Comparison of ENCODE assay signal across 14 cellular contexts in genomic region chr14:20626274-20626673, GRCh38. TPM values are rescaled to one million over a fixed set of nuclear protein-coding genes. Genes with fewer than 3 reads are reported as not detected.
DNase-seq lines count a peak whose midpoint lies in the region; ATAC-seq and TF ChIP-seq lines count a peak whose summit lies in the region.
"Had no signal": no experiment of that assay in that cellular context is flagged by ENCODE, and none has a peak within 500 bp of the region (broad histone marks: within the 10 kb centered on the region; RNA-seq: fewer than 3 reads in every experiment).

No MANE protein-coding gene starts in this region.

- H3K4me1 ChIP-seq in fibroblast of lung (ENCODE audit: control insufficient read depth, extremely low read depth, insufficient read depth, low read length) (peaks cover 4% of the 10 kb centered on the region), left lung (peaks cover 12 to 42% of the 10 kb centered on the region in 2 donors), body of pancreas (peaks cover 38% of the 10 kb centered on the region)

- H3K4me1 Mint-ChIP-seq in T-helper 2 cell treated with Interferon-gamma antibody and Interleukin-4, amounts not matched to agents 5 μg/mL and 100 μg/mL, for 36 hours (ENCODE audit: low read depth) = peaks cover 56% of the 10 kb centered on the region
- peaks cover 49% of the 10 kb centered on the region for H3K4me1 Mint-ChIP-seq in T-helper 17 cell

- WGBS in body of pancreas, 2 donors = 24 to 25% methylated on average over 12 of the region's 12 CpGs

- no peaks in the 10 kb centered on the region for H3K36me3 Mint-ChIP-seq in T-helper 2 cell treated with Interferon-gamma antibody and Interleukin-4, amounts not matched to agents 5 μg/mL and 100 μg/mL, for 36 hours (ENCODE audit: low read depth)
- peaks cover 4% of the 10 kb centered on the region for H3K36me3 Mint-ChIP-seq in T-helper 17 cell (ENCODE audit: low read depth)
- H3K36me3 Mint-ChIP-seq: stimulated activated memory B cell treated with anti-CD40 and anti-IgM and Interleukin-4, amounts not matched to agents 10 μg/mL and 1 μg/mL and 100 μg/mL, for 72 hours had no signal

- H3K4me2 ChIP-seq in fibroblast of lung (ENCODE audit: extremely low read depth, insufficient read depth, low read length) = peak overlapping the region; percentile 33

- H3K4me3 Mint-ChIP-seq in T-helper 2 cell treated with Interferon-gamma antibody and Interleukin-4, amounts not matched to agents 5 μg/mL and 100 μg/mL, for 36 hours = peak overlapping the region; percentile 73
- peak overlapping the region; percentile 68 for H3K4me3 Mint-ChIP-seq in T-helper 17 cell

- no peak overlapping the region for H3K9ac ChIP-seq in fibroblast of lung (ENCODE audit: insufficient read depth, low read length)

- H4K20me1 ChIP-seq in fibroblast of lung (ENCODE audit: control insufficient read depth, extremely low read depth, insufficient read depth, low read length) = no peaks in the 10 kb centered on the region

- no peak for TF ChIP-seq POLR2A in body of pancreas (IDR thresholded peaks at IDR 0.05)

- H2AFZ ChIP-seq in fibroblast of lung (ENCODE audit: low read length) = no peak overlapping the region

- no peak for ATAC-seq in T-helper 17 cell
- ATAC-seq in left lung = no peak
- ATAC-seq in HG02623 (IDR thresholded peaks at IDR 0.05; ENCODE audit: unreplicated experiment) = no peak
- ATAC-seq in body of pancreas = no peak
- ATAC-seq: stimulated activated memory B cell treated with anti-CD40 and anti-IgM and Interleukin-4, amounts not matched to agents 10 μg/mL and 1 μg/mL and 100 μg/mL, for 72 hours had no signal

- H3K36me3 ChIP-seq in fibroblast of lung (ENCODE audit: control insufficient read depth, insufficient read depth, low read length) (no peaks in the 10 kb centered on the region), left lung (no peaks in the 10 kb centered on the region), body of pancreas (replicated peaks in 1 of 2; ENCODE audit: insufficient read depth in 1 of 2, low read depth in 2 of 2) (no peaks in the 10 kb centered on the region)
- H3K36me3 ChIP-seq: gastroesophageal sphincter had no signal

- H3K27ac ChIP-seq in fibroblast of lung (ENCODE audit: insufficient read depth, low read length) (no peak overlapping the region), left lung (no peak overlapping the region), body of pancreas (no peak overlapping the region)

- H3K4me3 ChIP-seq in fibroblast of lung (replicated peaks in 1 of 4; ENCODE audit: control extremely low read depth in 1 of 4, insufficient read depth in 1 of 4, low read depth in 3 of 4, low read length in 4 of 4) = peak overlapping the region in 2 of 4 experiments; percentile 23 to 46
- H3K4me3 ChIP-seq in skeletal muscle cell (ENCODE audit: low read depth, low read length) = peak overlapping the region; percentile 50
- no peak overlapping the region for H3K4me3 ChIP-seq in left lung
- H3K4me3 ChIP-seq in body of pancreas = no peak overlapping the region

- no peak overlapping the region for H3K27ac Mint-ChIP-seq in T-helper 2 cell treated with Interferon-gamma antibody and Interleukin-4, amounts not matched to agents 5 μg/mL and 100 μg/mL, for 36 hours
- peak overlapping the region; percentile 97 for H3K27ac Mint-ChIP-seq in T-helper 17 cell

- peaks cover 5% of the 10 kb centered on the region for H3K27me3 ChIP-seq in fibroblast of lung (ENCODE audit: control insufficient read depth, insufficient read depth, low read length)
- H3K27me3 ChIP-seq in left lung = peaks cover 18 to 91% of the 10 kb centered on the region in 2 donors
- H3K27me3 ChIP-seq in body of pancreas = no peaks in the 10 kb centered on the region

- H3K9me3 Mint-ChIP-seq in T-helper 2 cell treated with Interferon-gamma antibody and Interleukin-4, amounts not matched to agents 5 μg/mL and 100 μg/mL, for 36 hours = no peaks in the 10 kb centered on the region

- no peaks in the 10 kb centered on the region for H3K79me2 ChIP-seq in fibroblast of lung (ENCODE audit: control insufficient read depth, insufficient read depth, low read length)

- TF ChIP-seq CTCF in fibroblast of lung (conservative IDR thresholded peaks at IDR 0.05 in 1 of 2, IDR thresholded peaks at IDR 0.05 in 1 of 2; ENCODE audit: low read depth in 1 of 2, low read length in 2 of 2) (no peak), left lung (IDR thresholded peaks at IDR 0.05) (no peak), body of pancreas (IDR thresholded peaks at IDR 0.05) (no peak)

- DNase-seq in T-helper 2 cell treated with Interferon-gamma antibody and Interleukin-4, amounts not matched to agents 5 μg/mL and 100 μg/mL, for 36 hours (ENCODE audit: low spot score) = no peak
- DNase-seq in T-helper 2 cell (no peak), T-helper 17 cell (no peak), fibroblast of lung (ENCODE audit: low read depth in 2 of 2) (no peak), skeletal muscle cell (ENCODE audit: low read depth) (no peak), left lung (no peak), body of pancreas (no peak)
- DNase-seq: cerebellar nuclear complex, NCI-H69 had no signal

- intact Hi-C loops in left lung (cut with DNase I) = no loop called here
- intact Hi-C loops in body of pancreas (cut with DNase I) = no loop called here

- H3K9me3 ChIP-seq in T-helper 17 cell (ENCODE audit: control insufficient read depth, low read length, poor library complexity, severe bottlenecking) = no peaks in the 10 kb centered on the region
- no peaks in the 10 kb centered on the region for H3K9me3 ChIP-seq in fibroblast of lung (ENCODE audit: control insufficient read depth, insufficient read depth, low read depth, low read length)
- no peaks in the 10 kb centered on the region for H3K9me3 ChIP-seq in left lung
- H3K9me3 ChIP-seq in body of pancreas = no peaks in the 10 kb centered on the region

- H3K27me3 Mint-ChIP-seq in T-helper 2 cell treated with Interferon-gamma antibody and Interleukin-4, amounts not matched to agents 5 μg/mL and 100 μg/mL, for 36 hours (ENCODE audit: low read depth) = peaks cover 60% of the 10 kb centered on the region
- H3K27me3 Mint-ChIP-seq in T-helper 17 cell = peaks cover 59% of the 10 kb centered on the region

RNA-seq across cellular contexts. Expression of gene OR6S1, which starts 15.2 kb away (rescaled TPM):
- not detected for total RNA-seq in T-helper 17 cell
- not detected in 2 replicates for total RNA-seq in fibroblast of lung
- polyA plus RNA-seq in fibroblast of lung = not detected in 2 replicates
- not detected in 2 replicates for polyA plus RNA-seq in fibroblast of lung (2012)
- not detected in 2 replicates for polyA minus RNA-seq in fibroblast of lung (ENCODE audit: low replicate concordance)
- total RNA-seq in left lung = not detected
- total RNA-seq in body of pancreas = not detected
- total RNA-seq: G401, gastroesophageal sphincter, mononuclear cell had no signal

RNA-seq across cellular contexts. Expression of gene RNASE12, which starts 35.1 kb away (rescaled TPM):
- not detected for total RNA-seq in T-helper 17 cell
- total RNA-seq in fibroblast of lung = not detected in 2 replicates
- not detected in 2 replicates for polyA plus RNA-seq in fibroblast of lung
- polyA plus RNA-seq in fibroblast of lung (2012) = not detected in 2 replicates
- not detected in 2 replicates for polyA minus RNA-seq in fibroblast of lung (ENCODE audit: low replicate concordance)
- not detected for total RNA-seq in left lung
- total RNA-seq in body of pancreas = not detected
- total RNA-seq: G401, gastroesophageal sphincter, mononuclear cell had no signal

RNA-seq across cellular contexts. Expression of gene RNASE11, which starts 38.5 kb away (rescaled TPM):
- total RNA-seq in T-helper 17 cell (not detected), fibroblast of lung (not detected in 2 replicates), left lung (not detected), body of pancreas (not detected)
- not detected in 2 replicates for polyA plus RNA-seq in fibroblast of lung
- not detected in 2 replicates for polyA plus RNA-seq in fibroblast of lung (2012)
- polyA minus RNA-seq in fibroblast of lung (ENCODE audit: low replicate concordance) = not detected in 2 replicates
- total RNA-seq: G401, gastroesophageal sphincter, mononuclear cell had no signal

RNA-seq across cellular contexts. Expression of gene RNASE4, which starts 58.1 kb away (rescaled TPM):
- total RNA-seq in T-helper 17 cell = under 1 TPM in 1 of 2 donors, not detected in 1; 0.63 TPM
- total RNA-seq in fibroblast of lung = 20.0 and 22.1 TPM in 2 replicates
- polyA plus RNA-seq in fibroblast of lung = 25.0 and 43.9 TPM in 2 replicates
- polyA plus RNA-seq in fibroblast of lung (2012) = 8.7 and 18.7 TPM in 2 replicates
- 5.1 and 21.8 TPM in 2 replicates for polyA minus RNA-seq in fibroblast of lung (ENCODE audit: low replicate concordance)
- total RNA-seq in left lung = 10 to 100 TPM; 17.9 to 18.5 TPM
- 10 to 100 TPM; 41.8 to 47.5 TPM for total RNA-seq in body of pancreas
